Comparison of ENCODE assay signal across 7 cellular contexts in genomic region chr5:148826082-148826971, GRCh38. TPM values are rescaled to one million over a fixed set of nuclear protein-coding genes. Genes with fewer than 3 reads are reported as not detected.
DNase-seq lines count a peak whose midpoint lies in the region; ATAC-seq and TF ChIP-seq lines count a peak whose summit lies in the region.

Gene ADRB2 (plus strand): TSS chr5:148826611. CDS start chr5:148826832, 221 bp downstream.

- intact Hi-C loops in activated CD4-positive, alpha-beta T cell treated with anti-CD3 and anti-CD28 coated beads, Interleukin-2, amount 10 ng/mL, durations not matched to agents 24 days and 14 days (cut with micrococcal nuclease), result loop anchor here (1.0 to 10.0 kb wide), 4 partner anchors 17 to 208 kb away; no protein-coding TSS in a partner anchor

- H3K27ac Mint-ChIP-seq in activated CD4-positive, alpha-beta T cell treated with anti-CD3 and anti-CD28 coated beads, Interleukin-2, amount 10 ng/mL, durations not matched to agents 24 days and 14 days, result peak within 1 kb of the TSS; percentile 65

- no peaks in the 10 kb centered on the region for H3K36me3 Mint-ChIP-seq in activated CD4-positive, alpha-beta T cell treated with anti-CD3 and anti-CD28 coated beads, Interleukin-2, amount 10 ng/mL, durations not matched to agents 24 days and 14 days (ENCODE audit: low read depth)

- TF ChIP-seq POLR2A in GM18526 (IDR thresholded peaks at IDR 0.05; ENCODE audit: extremely low read depth, insufficient read length), result peak; percentile 87

- ATAC-seq in HG03025 (IDR thresholded peaks at IDR 0.05; ENCODE audit: low FRiP score, unreplicated experiment), result peak; percentile 97

- H3K27ac ChIP-seq in coronary artery, result peak within 1 kb of the TSS; percentile 84 to 89

- DNase-seq in NCI-H2196 treated with DMSO at 0.1 percent for 48 hours (lab: John Stamatoyannopoulos, UW; ENCODE audit: unreplicated experiment) (peak; percentile 40), coronary artery (ENCODE audit: low spot score) (peak; percentile 96), left kidney (ENCODE audit: low read depth, low spot score) (peak; percentile 96)
- peak; percentile 96 for DNase-seq in activated CD4-positive, alpha-beta T cell treated with anti-CD3 and anti-CD28 coated beads, Interleukin-2, amount 10 ng/mL, durations not matched to agents 24 days and 14 days
- peak; percentile 80 for DNase-seq in stimulated activated CD4-positive, alpha-beta T cell treated with anti-CD3 and anti-CD28 coated beads, Interleukin-1b, Interleukin-23, amount 100 ng/mL, for 48 hours

- H3K4me1 Mint-ChIP-seq in activated CD4-positive, alpha-beta T cell treated with anti-CD3 and anti-CD28 coated beads, Interleukin-2, amount 10 ng/mL, durations not matched to agents 24 days and 14 days, result peaks cover 11% of the 10 kb centered on the region

- TF ChIP-seq CTCF in coronary artery (IDR thresholded peaks at IDR 0.05), result no peak

- peaks cover 73% of the 10 kb centered on the region for H3K27me3 Mint-ChIP-seq in activated CD4-positive, alpha-beta T cell treated with anti-CD3 and anti-CD28 coated beads, Interleukin-2, amount 10 ng/mL, durations not matched to agents 24 days and 14 days

- peak within 1 kb of the TSS; percentile 90 for H3K4me3 Mint-ChIP-seq in activated CD4-positive, alpha-beta T cell treated with anti-CD3 and anti-CD28 coated beads, Interleukin-2, amount 10 ng/mL, durations not matched to agents 24 days and 14 days

- H3K9me3 Mint-ChIP-seq in activated CD4-positive, alpha-beta T cell treated with anti-CD3 and anti-CD28 coated beads, Interleukin-2, amount 10 ng/mL, durations not matched to agents 24 days and 14 days, result no peaks in the 10 kb centered on the region

- H3K4me3 ChIP-seq in coronary artery, result peak within 1 kb of the TSS; percentile 86

RNA-seq across cellular contexts. Expression of gene ADRB2, which starts in this region (rescaled TPM):
- total RNA-seq in activated CD4-positive, alpha-beta T cell treated with anti-CD3 and anti-CD28 coated beads, Interleukin-2, amount 10 ng/mL, durations not matched to agents 24 days and 14 days, result 0.37 and 0.50 TPM in 2 replicates

Comparison
In these comparisons a context has a peak if more than half of its experiments do, and no peak if none do; other contexts are left out.
1. Peak in every context shown above with its lines: DNase-seq, ATAC-seq, H3K4me3 ChIP-seq and H3K27ac ChIP-seq.
2. Peak in DNase-seq in activated CD4-positive, alpha-beta T cell treated with anti-CD3 and anti-CD28 coated beads, Interleukin-2, amount 10 ng/mL, durations not matched to agents 24 days and 14 days; RNA of the gene not detected or under 1 TPM.
3. DNase-seq: peak in every context shown above with its lines; median percentile 96 in activated CD4-positive, alpha-beta T cell treated with anti-CD3 and anti-CD28 coated beads, Interleukin-2, amount 10 ng/mL, durations not matched to agents 24 days and 14 days; 96 in coronary artery; 96 in left kidney; 80 in stimulated activated CD4-positive, alpha-beta T cell treated with anti-CD3 and anti-CD28 coated beads, Interleukin-1b, Interleukin-23, amount 100 ng/mL, for 48 hours; 40 in NCI-H2196 treated with DMSO at 0.1 percent for 48 hours.